18 cellular contexts compared by ENCODE assay signal in genomic region chr19:10881403-10882107, GRCh38. TPM values are rescaled to one million over a fixed set of nuclear protein-coding genes. Genes with fewer than 3 reads are reported as not detected.
DNase-seq lines count a peak whose midpoint lies in the region; ATAC-seq, FAIRE-seq and TF ChIP-seq lines count a peak whose summit lies in the region.
"Had no signal": no experiment of that assay in that cellular context is flagged by ENCODE, and none has a peak within 500 bp of the region (broad histone marks: within the 10 kb centered on the region; RNA-seq: fewer than 3 reads in every experiment).

No MANE protein-coding gene starts in this region.

- H3K9me3 ChIP-seq in SK-N-SH = no peaks in the 10 kb centered on the region
- H3K9me3 ChIP-seq in K562 (replicated peaks; ENCODE audit: control insufficient read depth, insufficient read depth, low read depth, low read length) = no peaks in the 10 kb centered on the region
- H3K9me3 ChIP-seq in iPS-20b (ENCODE audit: insufficient read depth, low read depth, low read length) = no peaks in the 10 kb centered on the region
- no peaks in the 10 kb centered on the region for H3K9me3 ChIP-seq in psoas muscle
- H3K9me3 ChIP-seq in sigmoid colon = no peaks in the 10 kb centered on the region
- H3K9me3 ChIP-seq: left lung had no signal

- no peak overlapping the region; a peak in 1 of 4 replicates for H3K27ac ChIP-seq in SK-N-SH (ENCODE audit: low read depth in 2 of 2, low read length in 1 of 2)
- H3K27ac ChIP-seq in K562 (ENCODE audit: extremely low read depth, low read depth, low read length) = peak overlapping the region; percentile 61; the same call in 2 of the 3 replicates
- H3K27ac ChIP-seq in iPS-20b (ENCODE audit: low read length) = peak overlapping the region; percentile 85
- peak overlapping the region; percentile 96 for H3K27ac ChIP-seq in psoas muscle
- H3K27ac ChIP-seq in sigmoid colon = no peak overlapping the region
- H3K27ac ChIP-seq: GM23248, left lung had no signal

- H3K36me3 ChIP-seq in SK-N-SH (replicated peaks in 1 of 2; ENCODE audit: control insufficient read depth in 1 of 2, insufficient read depth in 2 of 2, low read length in 1 of 2) (no peaks in the 10 kb centered on the region), K562 (ENCODE audit: control insufficient read depth, insufficient read depth, low read length) (peaks cover 21% of the 10 kb centered on the region; the same call in 2 of the 3 replicates), iPS-20b (ENCODE audit: insufficient read depth, low read depth, low read length) (no peaks in the 10 kb centered on the region), psoas muscle (ENCODE audit: insufficient read depth in 1 of 2, low read depth in 1 of 2) (no peaks in the 10 kb centered on the region), sigmoid colon (no peaks in the 10 kb centered on the region)
- H3K36me3 ChIP-seq: left lung had no signal

- CTCF ChIA-PET in SK-N-SH (lab: Yijun Ruan, JAX) = interaction anchor here (0.6 to 5.1 kb wide), 6 partner anchors 9 to 54 kb away, joined by 3 to 49 read pairs (median 3); partner anchors contain the start of gene CARM1
- CTCF ChIA-PET in K562 (lab: Yijun Ruan, JAX; ENCODE audit: low intra/inter-chr PET ratio) = no interaction called here

- TF ChIP-seq RAD21 in SK-N-SH (IDR thresholded peaks at IDR 0.05; ENCODE audit: low read length) (no peak), K562 (CRISPR knock-in tag; conservative IDR thresholded peaks at IDR 0.05 in 1 of 2, IDR thresholded peaks at IDR 0.05 in 1 of 2) (no peak)

- H3K79me2 ChIP-seq in SK-N-SH (ENCODE audit: insufficient read depth) (peaks cover 100% of the 10 kb centered on the region), K562 (ENCODE audit: control insufficient read depth, insufficient read depth, low read length) (peaks cover 89% of the 10 kb centered on the region)

- FAIRE-seq in K562 (lab: Jason Lieb, UNC) = no peak
- FAIRE-seq: A204.1, urothelium cell line had no signal

- H3K4me2 ChIP-seq in SK-N-SH (no peak overlapping the region; the same call in 1 of the 2 replicates), K562 (ENCODE audit: insufficient read depth, low read length) (0 out of 2 replicates have a peak overlapping the region, but pooled peaks have one; percentile 10)

- H3F3A ChIP-seq in SK-N-SH (replicated peaks; ENCODE audit: insufficient read depth) = peaks cover 10% of the 10 kb centered on the region

- TF ChIP-seq EP300 in SK-N-SH (IDR thresholded peaks at IDR 0.05; ENCODE audit: borderline replicate concordance in 1 of 2, low read depth in 1 of 2, low read length in 1 of 2) (no peak), K562 (IDR thresholded peaks at IDR 0.05; ENCODE audit: low read length) (no peak), sigmoid colon (IDR thresholded peaks at IDR 0.05) (no peak)

- H2AFZ ChIP-seq in SK-N-SH (ENCODE audit: low read depth) (no peak overlapping the region), K562 (ENCODE audit: low read depth, low read length) (no peak overlapping the region)
- H2AFZ ChIP-seq: GM23248 had no signal

- H3K4me3 ChIP-seq in SK-N-SH (ENCODE audit: low read depth in 2 of 2, low read length in 1 of 2) (no peak overlapping the region), K562 (no peak overlapping the region), iPS-20b (ENCODE audit: low read length) (peak overlapping the region; percentile 34; the same call in 1 of the 2 replicates), psoas muscle (no peak overlapping the region), sigmoid colon (no peak overlapping the region)
- H3K4me3 ChIP-seq: GM23248, left lung had no signal

- intact Hi-C loops in K562 (cut with micrococcal nuclease) = no loop called here
- intact Hi-C loops in psoas muscle (cut with DNase I) = no loop called here
- intact Hi-C loops in sigmoid colon (cut with DNase I) = no loop called here

- DNase-seq in SK-N-SH (peak; percentile 45), K562 (ENCODE audit: extremely low read depth in 1 of 4, low spot score in 3 of 4) (peak; percentile 58 to 75 (median 72)), psoas muscle (no peak), T-helper 1 cell (no peak), sigmoid colon (no peak), T-helper 9 cell (no peak)
- DNase-seq: activated CD8-positive, alpha-beta memory T cell treated with anti-CD3 and anti-CD28 coated beads, Interleukin-2, amount 10 ng/mL, durations not matched to agents 7 days and 5 days; amniotic stem cell; CD4-positive, CD25-positive, alpha-beta regulatory T cell; GM23248; Kasumi-1; left lung; NCI-H1436; RPMI8226 had no signal

- H3K9ac ChIP-seq in SK-N-SH = no peak overlapping the region
- peak overlapping the region; percentile 38 to 84 for H3K9ac ChIP-seq in K562 (ENCODE audit: insufficient read depth in 1 of 2, low read depth in 2 of 2, low read length in 2 of 2)
- peak overlapping the region; percentile 63; the same call in 1 of the 2 replicates for H3K9ac ChIP-seq in iPS-20b (ENCODE audit: low read depth, low read length)
- H3K9ac ChIP-seq: GM23248 had no signal

- WGBS in SK-N-SH (ENCODE audit: low lambda C conversion rate) = 83% methylated on average over 12 of the region's 14 CpGs
- 40% methylated on average over 14 of the region's 14 CpGs for WGBS in K562 (ENCODE audit: insufficient coverage, low coverage, missing lambda C conversion rate)
- 27 to 31% (median 30%) methylated on average over 14 of the region's 14 CpGs for WGBS in psoas muscle, 3 donors
- WGBS in sigmoid colon, 2 donors = 87 to 89% methylated on average over 14 of the region's 14 CpGs

- TF ChIP-seq POLR2A in K562 (conservative IDR thresholded peaks at IDR 0.05) (no peak), sigmoid colon (IDR thresholded peaks at IDR 0.05) (no peak)

- H3K4me1 ChIP-seq in SK-N-SH (ENCODE audit: control insufficient read depth in 1 of 2, insufficient read depth in 2 of 2, low read depth in 1 of 2, low read length in 1 of 2) (peaks cover 9 to 19% of the 10 kb centered on the region in 2 experiments; a peak in 1 of 4 replicates), K562 (replicated peaks in 1 of 2; ENCODE audit: control insufficient read depth in 2 of 2, insufficient read depth in 2 of 2, low read length in 2 of 2) (peaks cover 53 to 70% of the 10 kb centered on the region in 2 experiments), iPS-20b (ENCODE audit: insufficient read depth, low read length) (peaks cover 40% of the 10 kb centered on the region), psoas muscle (peaks cover 81% of the 10 kb centered on the region), sigmoid colon (peaks cover 0 to 92% (median 75%) of the 10 kb centered on the region in 4 donors)

- no peaks in the 10 kb centered on the region for H3K9me2 ChIP-seq in SK-N-SH

- H3K27me3 ChIP-seq in SK-N-SH (ENCODE audit: insufficient read depth) (no peaks in the 10 kb centered on the region), K562 (ENCODE audit: control insufficient read depth in 2 of 2, insufficient read depth in 2 of 2, low read length in 2 of 2) (no peaks in the 10 kb centered on the region; a peak in 1 of 5 replicates), iPS-20b (ENCODE audit: insufficient read depth, low read length) (no peaks in the 10 kb centered on the region), psoas muscle (ENCODE audit: insufficient read depth in 3 of 3, low read length in 2 of 3) (no peaks in the 10 kb centered on the region), sigmoid colon (no peaks in the 10 kb centered on the region)
- H3K27me3 ChIP-seq: left lung had no signal

- TF ChIP-seq CTCF in SK-N-SH (IDR thresholded peaks at IDR 0.05) = no peak
- TF ChIP-seq CTCF in K562 (IDR thresholded peaks at IDR 0.05 in 2 of 3, conservative IDR thresholded peaks at IDR 0.05 in 1 of 3; ENCODE audit: insufficient read depth in 2 of 3, low read depth in 1 of 3, low read length in 3 of 3) = no peak
- TF ChIP-seq CTCF in psoas muscle (IDR thresholded peaks at IDR 0.05) = no peak
- TF ChIP-seq CTCF in sigmoid colon (IDR thresholded peaks at IDR 0.05) = no peak

- H3K9me1 ChIP-seq in K562 (ENCODE audit: control insufficient read depth, insufficient read depth, low read length) = no peaks in the 10 kb centered on the region

- ATAC-seq in SK-N-SH treated with all-trans-retinoic acid at 6 μM for 48 hours (no peak), K562 (peak; percentile 41), psoas muscle (peak in 2 of 4 donors; percentile 8)
- ATAC-seq: activated CD8-positive, alpha-beta memory T cell treated with anti-CD3 and anti-CD28 coated beads, Interleukin-2, amount 10 ng/mL, durations not matched to agents 7 days and 5 days; left lung had no signal

- POLR2A ChIA-PET in SK-N-SH (lab: Yijun Ruan, JAX) = interaction anchor here (1.2 to 1.3 kb wide), 2 partner anchors 9 to 11 kb away, joined by 4 read pairs; no protein-coding TSS in a partner anchor
- POLR2A ChIA-PET in K562 (lab: Yijun Ruan, JAX) = interaction anchor here (0.9 to 1.1 kb wide), 6 partner anchors 9 to 480 kb away, joined by 3 to 4 read pairs (median 3); partner anchors contain the start of gene TMED1

- H4K20me1 ChIP-seq in SK-N-SH (ENCODE audit: insufficient read depth) (peaks cover 53% of the 10 kb centered on the region), K562 (replicated peaks; ENCODE audit: control insufficient read depth, insufficient read depth, low read length) (no peaks in the 10 kb centered on the region)

- BruUV-seq in K562 (replicated peaks; lab: Mats Ljungman, UMichigan) = no TSS peak

- in situ Hi-C loops in K562 (cut with MboI) = no loop called here

RNA-seq across cellular contexts. Expression of gene CARM1, which starts 10.2 kb away (rescaled TPM):
- polyA plus RNA-seq in SK-N-SH (2012; rRNA removed) (38.2 and 62.2 TPM in 2 replicates), K562 (2011; rRNA removed) (29.7 and 54.8 TPM in 2 replicates), K562 (2014; fragmentation: Illumina TruSeq; extraction: Trizol) (59.8 and 73.9 TPM in 2 replicates), K562 (2014; fragmentation: Nextera tagmentation; extraction: Ambion mirVana) (under 1 TPM; 0.36 to 0.65 TPM), K562 (2014; rRNA removed) (49.1 and 56.5 TPM in 2 replicates), psoas muscle (100 to 1,000 TPM in 1 of 3 donors, 10 to 100 TPM in 2; 61.1 to 110 (median 94.7) TPM), sigmoid colon (10 to 100 TPM; 21.6 to 51.8 (median 29.4) TPM)
- polyA plus RNA-seq in SK-N-SH (2012; cell fraction: cytosol; rRNA removed) = 27.2 and 45.0 TPM in 2 replicates
- 80.0 and 95.2 TPM in 2 replicates for polyA plus RNA-seq in SK-N-SH (2012; cell fraction: nucleus; rRNA removed)
- 50.4 and 92.7 TPM in 2 replicates for total RNA-seq in K562 (2011; cell fraction: chromatin; rRNA removed; ENCODE audit: low replicate concordance)
- total RNA-seq in K562 (2011; cell fraction: nucleolus; rRNA removed) = 57.5 and 60.4 TPM in 2 replicates
- 52.4 and 52.6 TPM in 2 replicates for total RNA-seq in K562 (2011; cell fraction: nucleoplasm; rRNA removed)
- total RNA-seq in K562 (2014; rRNA removed) (31.9 and 41.8 TPM in 2 replicates), K562 (2014; rRNA removed; fragmentation: Illumina TruSeq; extraction: Trizol) (14.1 and 18.6 TPM in 2 replicates), K562 (2015; rRNA removed; fragmentation: Illumina TruSeq; extraction: Trizol) (25.2 and 27.1 TPM in 2 replicates), K562 (2021) (86.0 and 86.3 TPM in 2 replicates), psoas muscle (100 to 1,000 TPM in 2 of 4 donors, 10 to 100 TPM in 2; 59.1 to 105 (median 88.6) TPM), sigmoid colon (10 to 100 TPM; 18.1 to 24.9 (median 20.8) TPM)
- 39.1 and 73.7 TPM in 2 replicates for polyA plus RNA-seq in K562 (2011; cell fraction: cytosol; rRNA removed)
- 61.7 and 77.2 TPM in 2 replicates for polyA plus RNA-seq in K562 (2011; cell fraction: nucleus; rRNA removed)
- 54.2 and 71.7 TPM in 2 replicates for polyA plus RNA-seq in K562 (2012)
- polyA minus RNA-seq in K562 (2011; rRNA and poly(A)+ RNA removed) = 20.6 and 23.7 TPM in 2 replicates
- 32.6 and 45.6 TPM in 2 replicates for polyA minus RNA-seq in K562 (2011; cell fraction: cytosol; rRNA and poly(A)+ RNA removed)
- polyA minus RNA-seq in K562 (2011; cell fraction: nucleus; rRNA and poly(A)+ RNA removed) = 13.1 and 18.4 TPM in 2 replicates

RNA-seq across cellular contexts. Expression of gene C19orf38, which starts 33.3 kb away (rescaled TPM):
- polyA plus RNA-seq in SK-N-SH (2012; rRNA removed) (0.05 and 0.15 TPM in 2 replicates), K562 (2011; rRNA removed) (0.14 and 0.31 TPM in 2 replicates), K562 (2014; fragmentation: Illumina TruSeq; extraction: Trizol) (not detected in 2 replicates), K562 (2014; fragmentation: Nextera tagmentation; extraction: Ambion mirVana) (not detected), K562 (2014; rRNA removed) (0.53 TPM in 1 of 2 replicates, not detected in the other), psoas muscle (1 to 10 TPM; 1.0 to 2.9 (median 1.3) TPM), sigmoid colon (1 to 10 TPM in 2 of 3 donors, under 1 TPM in 1; 0.92 to 3.3 (median 1.2) TPM)
- 0.06 and 0.07 TPM in 2 replicates for polyA plus RNA-seq in SK-N-SH (2012; cell fraction: cytosol; rRNA removed)
- polyA plus RNA-seq in SK-N-SH (2012; cell fraction: nucleus; rRNA removed) = 0.13 and 0.35 TPM in 2 replicates
- total RNA-seq in K562 (2011; cell fraction: chromatin; rRNA removed; ENCODE audit: low replicate concordance) = 0.83 TPM in 1 of 2 replicates, not detected in the other
- total RNA-seq in K562 (2011; cell fraction: nucleolus; rRNA removed) = 0.50 TPM in 1 of 2 replicates, not detected in the other
- not detected in 2 replicates for total RNA-seq in K562 (2011; cell fraction: nucleoplasm; rRNA removed)
- total RNA-seq in K562 (2014; rRNA removed) (0.16 TPM in 1 of 2 replicates, not detected in the other), K562 (2014; rRNA removed; fragmentation: Illumina TruSeq; extraction: Trizol) (not detected in 2 replicates), K562 (2015; rRNA removed; fragmentation: Illumina TruSeq; extraction: Trizol) (not detected in 2 replicates), K562 (2021) (0.18 and 0.29 TPM in 2 replicates), psoas muscle (1 to 10 TPM in 3 of 4 donors, under 1 TPM in 1; 0.30 to 1.8 (median 1.4) TPM), sigmoid colon (1 to 10 TPM in 2 of 4 donors, under 1 TPM in 1, not detected in 1; 0.99 to 2.1 (median 2.0) TPM)
- 0.19 and 0.22 TPM in 2 replicates for polyA plus RNA-seq in K562 (2011; cell fraction: cytosol; rRNA removed)
- 0.10 and 0.34 TPM in 2 replicates for polyA plus RNA-seq in K562 (2011; cell fraction: nucleus; rRNA removed)
- 0.27 and 0.40 TPM in 2 replicates for polyA plus RNA-seq in K562 (2012)
- not detected in 2 replicates for polyA minus RNA-seq in K562 (2011; rRNA and poly(A)+ RNA removed)
- not detected in 2 replicates for polyA minus RNA-seq in K562 (2011; cell fraction: cytosol; rRNA and poly(A)+ RNA removed)
- 0.27 and 0.56 TPM in 2 replicates for polyA minus RNA-seq in K562 (2011; cell fraction: nucleus; rRNA and poly(A)+ RNA removed)

RNA-seq across cellular contexts. Expression of gene TMED1, which starts 45.5 kb away (rescaled TPM):
- 77.7 and 92.4 TPM in 2 replicates for polyA plus RNA-seq in SK-N-SH (2012; rRNA removed)
- 48.7 and 73.5 TPM in 2 replicates for polyA plus RNA-seq in SK-N-SH (2012; cell fraction: cytosol; rRNA removed)
- 41.0 and 42.2 TPM in 2 replicates for polyA plus RNA-seq in SK-N-SH (2012; cell fraction: nucleus; rRNA removed)
- total RNA-seq in K562 (2011; cell fraction: chromatin; rRNA removed; ENCODE audit: low replicate concordance) = 12.5 and 36.8 TPM in 2 replicates
- total RNA-seq in K562 (2011; cell fraction: nucleolus; rRNA removed) = 63.2 and 77.4 TPM in 2 replicates
- total RNA-seq in K562 (2011; cell fraction: nucleoplasm; rRNA removed) = 32.4 and 49.3 TPM in 2 replicates
- total RNA-seq in K562 (2014; rRNA removed) = 28.1 and 34.4 TPM in 2 replicates
- 7.4 and 8.0 TPM in 2 replicates for total RNA-seq in K562 (2014; rRNA removed; fragmentation: Illumina TruSeq; extraction: Trizol)
- 22.7 and 23.5 TPM in 2 replicates for total RNA-seq in K562 (2015; rRNA removed; fragmentation: Illumina TruSeq; extraction: Trizol)
- total RNA-seq in K562 (2021) = 25.5 and 28.2 TPM in 2 replicates
- 26.1 and 27.9 TPM in 2 replicates for polyA plus RNA-seq in K562 (2011; rRNA removed)
- 33.2 and 47.1 TPM in 2 replicates for polyA plus RNA-seq in K562 (2011; cell fraction: cytosol; rRNA removed)
- 10.9 and 12.8 TPM in 2 replicates for polyA plus RNA-seq in K562 (2011; cell fraction: nucleus; rRNA removed)
- 28.9 and 42.7 TPM in 2 replicates for polyA plus RNA-seq in K562 (2012)
- 9.6 and 18.6 TPM in 2 replicates for polyA plus RNA-seq in K562 (2014; fragmentation: Illumina TruSeq; extraction: Trizol)
- 1 to 10 TPM in 1 of 2 experiments, under 1 TPM in 1; 0.86 to 5.9 TPM for polyA plus RNA-seq in K562 (2014; fragmentation: Nextera tagmentation; extraction: Ambion mirVana)
- polyA plus RNA-seq in K562 (2014; rRNA removed) = 29.3 and 30.2 TPM in 2 replicates
- 11.8 and 20.7 TPM in 2 replicates for polyA minus RNA-seq in K562 (2011; rRNA and poly(A)+ RNA removed)
- polyA minus RNA-seq in K562 (2011; cell fraction: cytosol; rRNA and poly(A)+ RNA removed) = 14.7 and 14.8 TPM in 2 replicates
- 4.3 and 6.6 TPM in 2 replicates for polyA minus RNA-seq in K562 (2011; cell fraction: nucleus; rRNA and poly(A)+ RNA removed)
- total RNA-seq in psoas muscle = 10 to 100 TPM; 30.1 to 37.5 (median 34.2) TPM
- polyA plus RNA-seq in psoas muscle = 10 to 100 TPM; 54.4 to 79.3 (median 57.6) TPM
- total RNA-seq in sigmoid colon = 10 to 100 TPM; 14.1 to 35.3 (median 28.9) TPM
- 10 to 100 TPM; 10.8 to 21.8 (median 15.3) TPM for polyA plus RNA-seq in sigmoid colon

RNA-seq across cellular contexts. Expression of gene YIPF2, which starts 46.9 kb away (rescaled TPM):
- 61.3 and 62.5 TPM in 2 replicates for polyA plus RNA-seq in SK-N-SH (2012; rRNA removed)
- 22.3 and 40.1 TPM in 2 replicates for polyA plus RNA-seq in SK-N-SH (2012; cell fraction: cytosol; rRNA removed)
- 84.7 and 85.3 TPM in 2 replicates for polyA plus RNA-seq in SK-N-SH (2012; cell fraction: nucleus; rRNA removed)
- 41.8 and 150 TPM in 2 replicates for total RNA-seq in K562 (2011; cell fraction: chromatin; rRNA removed; ENCODE audit: low replicate concordance)
- total RNA-seq in K562 (2011; cell fraction: nucleolus; rRNA removed) = 200 and 225 TPM in 2 replicates
- total RNA-seq in K562 (2011; cell fraction: nucleoplasm; rRNA removed) = 96.4 and 107 TPM in 2 replicates
- 65.2 and 80.4 TPM in 2 replicates for total RNA-seq in K562 (2014; rRNA removed)
- total RNA-seq in K562 (2014; rRNA removed; fragmentation: Illumina TruSeq; extraction: Trizol) = 10.3 and 12.1 TPM in 2 replicates
- 31.6 and 32.5 TPM in 2 replicates for total RNA-seq in K562 (2015; rRNA removed; fragmentation: Illumina TruSeq; extraction: Trizol)
- total RNA-seq in K562 (2021) = 51.6 and 56.3 TPM in 2 replicates
- 40.5 and 69.1 TPM in 2 replicates for polyA plus RNA-seq in K562 (2011; rRNA removed)
- 114 and 210 TPM in 2 replicates for polyA plus RNA-seq in K562 (2011; cell fraction: cytosol; rRNA removed)
- 175 and 177 TPM in 2 replicates for polyA plus RNA-seq in K562 (2011; cell fraction: nucleus; rRNA removed)
- polyA plus RNA-seq in K562 (2012) = 41.2 and 77.2 TPM in 2 replicates
- 20.4 and 44.1 TPM in 2 replicates for polyA plus RNA-seq in K562 (2014; fragmentation: Illumina TruSeq; extraction: Trizol)
- 1 to 10 TPM; 1.3 to 2.2 TPM for polyA plus RNA-seq in K562 (2014; fragmentation: Nextera tagmentation; extraction: Ambion mirVana)
- 64.3 and 74.2 TPM in 2 replicates for polyA plus RNA-seq in K562 (2014; rRNA removed)
- 15.6 and 19.6 TPM in 2 replicates for polyA minus RNA-seq in K562 (2011; rRNA and poly(A)+ RNA removed)
- 56.2 and 63.8 TPM in 2 replicates for polyA minus RNA-seq in K562 (2011; cell fraction: cytosol; rRNA and poly(A)+ RNA removed)
- 26.0 and 30.7 TPM in 2 replicates for polyA minus RNA-seq in K562 (2011; cell fraction: nucleus; rRNA and poly(A)+ RNA removed)
- 10 to 100 TPM; 12.1 to 18.0 (median 16.7) TPM for total RNA-seq in psoas muscle
- polyA plus RNA-seq in psoas muscle = 10 to 100 TPM; 13.7 to 18.5 (median 18.1) TPM
- total RNA-seq in sigmoid colon = 10 to 100 TPM; 26.5 to 36.0 (median 28.3) TPM
- polyA plus RNA-seq in sigmoid colon = 10 to 100 TPM; 19.4 to 61.3 (median 21.0) TPM

RNA-seq across cellular contexts. Expression of gene TIMM29, which starts 47.1 kb away (rescaled TPM):
- polyA plus RNA-seq in SK-N-SH (2012; rRNA removed) (11.7 and 12.5 TPM in 2 replicates), K562 (2011; rRNA removed) (11.0 and 13.2 TPM in 2 replicates), K562 (2014; fragmentation: Illumina TruSeq; extraction: Trizol) (13.8 and 13.9 TPM in 2 replicates), K562 (2014; fragmentation: Nextera tagmentation; extraction: Ambion mirVana) (1 to 10 TPM; 2.4 to 3.2 TPM), K562 (2014; rRNA removed) (16.3 and 17.5 TPM in 2 replicates), psoas muscle (10 to 100 TPM; 17.1 to 29.0 (median 20.2) TPM), sigmoid colon (10 to 100 TPM in 2 of 3 donors, 1 to 10 TPM in 1; 9.6 to 22.6 (median 15.5) TPM)
- 9.1 and 12.9 TPM in 2 replicates for polyA plus RNA-seq in SK-N-SH (2012; cell fraction: cytosol; rRNA removed)
- polyA plus RNA-seq in SK-N-SH (2012; cell fraction: nucleus; rRNA removed) = 10.5 and 11.2 TPM in 2 replicates
- total RNA-seq in K562 (2011; cell fraction: chromatin; rRNA removed; ENCODE audit: low replicate concordance) = 9.9 and 25.8 TPM in 2 replicates
- 30.1 and 31.0 TPM in 2 replicates for total RNA-seq in K562 (2011; cell fraction: nucleolus; rRNA removed)
- 14.4 and 15.4 TPM in 2 replicates for total RNA-seq in K562 (2011; cell fraction: nucleoplasm; rRNA removed)
- total RNA-seq in K562 (2014; rRNA removed) (29.4 and 32.7 TPM in 2 replicates), K562 (2014; rRNA removed; fragmentation: Illumina TruSeq; extraction: Trizol) (18.5 and 19.9 TPM in 2 replicates), K562 (2015; rRNA removed; fragmentation: Illumina TruSeq; extraction: Trizol) (20.2 and 20.7 TPM in 2 replicates), K562 (2021) (23.8 and 24.7 TPM in 2 replicates), psoas muscle (10 to 100 TPM; 12.9 to 24.2 (median 17.0) TPM), sigmoid colon (10 to 100 TPM; 18.8 to 28.5 (median 26.0) TPM)
- 10.3 and 20.8 TPM in 2 replicates for polyA plus RNA-seq in K562 (2011; cell fraction: cytosol; rRNA removed)
- 7.8 and 11.2 TPM in 2 replicates for polyA plus RNA-seq in K562 (2011; cell fraction: nucleus; rRNA removed)
- 17.4 and 20.2 TPM in 2 replicates for polyA plus RNA-seq in K562 (2012)
- 2.6 and 2.9 TPM in 2 replicates for polyA minus RNA-seq in K562 (2011; rRNA and poly(A)+ RNA removed)
- polyA minus RNA-seq in K562 (2011; cell fraction: cytosol; rRNA and poly(A)+ RNA removed) = 4.8 and 6.6 TPM in 2 replicates
- polyA minus RNA-seq in K562 (2011; cell fraction: nucleus; rRNA and poly(A)+ RNA removed) = 5.7 and 7.8 TPM in 2 replicates

Comparison
In these comparisons a context has a peak if more than half of its experiments do, and no peak if none do; other contexts are left out.
1. DNase-seq: peak in SK-N-SH (single experiment) and K562 (4 of 4); none in psoas muscle (0 of 2), T-helper 1 cell (0 of 5), sigmoid colon (single experiment) and T-helper 9 cell (single experiment).
2. H3K27ac ChIP-seq: peak in K562 (single experiment), iPS-20b (single experiment) and psoas muscle (single experiment); none in SK-N-SH (0 of 2) and sigmoid colon (0 of 4).
3. Of the 27 proteins assayed by ChIP-seq in both K562 and SK-N-SH: peak only in K562: NRF1; only in SK-N-SH: none; in both: none; in neither: 26.